ENCODE assay signal across 1 cellular context in the genomic region with DNA sequence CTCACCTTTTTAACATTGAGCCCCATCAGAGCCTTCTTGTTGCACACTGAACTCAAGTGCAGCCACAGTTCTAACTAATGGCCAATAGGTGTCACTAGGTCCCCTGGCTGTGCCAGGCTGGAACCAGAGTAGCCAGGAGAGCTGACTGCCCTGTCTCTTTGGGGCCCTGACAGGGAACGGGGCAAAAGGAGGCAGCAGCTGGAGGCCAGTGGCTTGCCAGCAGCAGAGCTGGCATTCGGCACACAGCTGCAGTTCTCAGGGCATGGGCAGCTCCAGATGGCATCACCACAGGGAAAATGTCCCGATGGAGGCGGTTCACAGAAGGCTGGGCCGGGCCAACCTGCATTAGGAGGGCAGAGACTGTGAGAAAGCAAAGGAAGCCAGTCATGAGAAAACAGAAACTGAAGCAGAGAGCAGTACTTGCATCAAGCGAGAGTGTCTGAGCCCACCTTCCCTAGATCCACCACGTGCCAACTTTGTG.
TF ChIP-seq lines count a peak whose summit lies in the region.

No MANE protein-coding gene starts in this region.

TF ChIP-seq in H1, 55 proteins besides CTCF, POLR2A, EP300 and RAD21:
- 0 out of 2 replicates have a peak, but pooled peaks have one; percentile 29 for TF ChIP-seq YY1 (IDR thresholded peaks at IDR 0.05; ENCODE audit: low read depth, low read length)
- TF ChIP-seq SP2 (IDR thresholded peaks at IDR 0.05; ENCODE audit: low read length), result no peak
